ENCODE assay signal across 25 cellular contexts in genomic region chr16:87046235-87046634, GRCh38.
"Had no signal": no experiment of that assay in that cellular context is flagged by ENCODE, and none has a peak within 500 bp of the region (broad histone marks: within the 10 kb centered on the region; RNA-seq: fewer than 3 reads in every experiment).

No MANE protein-coding gene starts in this region.

- H3K4me3 ChIP-seq: MG63, SJCRH30 had no signal

- H3K9me3 Mint-ChIP-seq: activated naive CD4-positive, alpha-beta T cell treated with anti-CD3 and anti-CD28 coated beads for 36 hours; T-helper 2 cell treated with Interferon-gamma antibody and Interleukin-4, amounts not matched to agents 5 μg/mL and 100 μg/mL, for 36 hours; WTC11 had no signal

- H3K36me3 Mint-ChIP-seq: activated naive CD8-positive, alpha-beta T cell; WTC11 had no signal

- H3K27ac Mint-ChIP-seq: activated CD8-positive, alpha-beta T cell treated with anti-CD3 and anti-CD28 coated beads, Interleukin-2, amount 10 ng/mL, durations not matched to agents 7 days and 5 days; activated naive CD4-positive, alpha-beta T cell treated with anti-CD3 and anti-CD28 coated beads for 36 hours; activated naive CD8-positive, alpha-beta T cell; T-helper 2 cell treated with Interferon-gamma antibody and Interleukin-4, amounts not matched to agents 5 μg/mL and 100 μg/mL, for 36 hours; WTC11 had no signal

- H3K4me3 Mint-ChIP-seq: activated CD8-positive, alpha-beta T cell treated with anti-CD3 and anti-CD28 coated beads, Interleukin-2, amount 10 ng/mL, durations not matched to agents 7 days and 5 days; activated naive CD4-positive, alpha-beta T cell treated with anti-CD3 and anti-CD28 coated beads for 36 hours; activated naive CD8-positive, alpha-beta T cell; T-helper 2 cell treated with Interferon-gamma antibody and Interleukin-4, amounts not matched to agents 5 μg/mL and 100 μg/mL, for 36 hours; WTC11 had no signal

- H3K27ac ChIP-seq: brain microvascular endothelial cell, SJCRH30 had no signal

- DNase-seq: activated CD4-positive, alpha-beta T cell treated with anti-CD3 and anti-CD28 coated beads for 48 hours; activated CD4-positive, alpha-beta T cell treated with anti-CD3 and anti-CD28 coated beads, Interleukin-2, amount 50 U/mL, for 4 hours; activated CD4-positive, CD25-positive, alpha-beta regulatory T cell treated with anti-CD3 and anti-CD28 coated beads, Interleukin-2, amount 50 U/mL, for 72 hours; activated CD8-positive, alpha-beta memory T cell treated with anti-CD3 and anti-CD28 coated beads, Interleukin-2, amount 50 U/mL, for 48 hours; activated CD8-positive, alpha-beta T cell treated with anti-CD3 and anti-CD28 coated beads, Interleukin-2, amount 10 ng/mL, durations not matched to agents 7 days and 5 days; activated gamma-delta T cell; activated naive CD4-positive, alpha-beta T cell treated with anti-CD3 and anti-CD28 coated beads for 36 hours; activated T-cell treated with anti-CD3 and anti-CD28 coated beads, Interleukin-2, amount 50 U/mL, for 1 hour; brain microvascular endothelial cell; MG63; MV-4-11; NCI-H1105; NCI-H1436 treated with DMSO at 0.1 percent for 48 hours; NCI-H187; NCI-H2081; NCI-H510A treated with DMSO at 0.1 percent for 48 hours; NCI-H69; NK-92 treated with Interleukin-12 subunit alpha and Interleukin-12 subunit beta, amount 100 ng/mL, for 24 hours; OCI-M1; RPMI8226; SJCRH30; SK-N-SH had no signal
